ENCODE assay signal across 25 cellular contexts in the genomic region with DNA sequence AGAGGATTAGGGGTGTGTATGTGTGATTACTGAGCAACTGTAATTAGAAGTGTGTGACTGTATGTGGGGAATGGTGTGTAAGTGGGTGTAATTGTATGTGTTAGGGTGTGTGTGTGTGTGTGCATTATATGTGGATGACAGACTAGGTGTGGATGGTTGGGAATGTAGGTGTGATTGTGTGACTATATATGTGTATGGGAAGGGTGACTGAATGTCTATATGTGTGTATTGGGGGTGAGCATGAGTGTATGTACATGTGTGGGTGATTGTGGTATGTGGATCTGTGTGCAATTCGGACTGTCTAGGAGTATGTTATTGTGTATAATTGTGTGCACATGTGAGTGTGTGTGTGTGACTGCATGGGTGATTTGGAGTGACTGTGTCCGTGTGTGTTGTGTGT. TPM values are rescaled to one million over a fixed set of nuclear protein-coding genes. Genes with fewer than 3 reads are reported as not detected.
DNase-seq lines count a peak whose midpoint lies in the region; ATAC-seq, FAIRE-seq and TF ChIP-seq lines count a peak whose summit lies in the region.
"Had no signal": no experiment of that assay in that cellular context is flagged by ENCODE, and none has a peak within 500 bp of the region (broad histone marks: within the 10 kb centered on the region; RNA-seq: fewer than 3 reads in every experiment).

No MANE protein-coding gene starts in this region.

- H3K27me3 Mint-ChIP-seq in activated naive CD8-positive, alpha-beta T cell treated with anti-CD3 and anti-CD28 coated beads, Interleukin-2, amount 10 ng/mL, durations not matched to agents 7 days and 5 days: peaks cover 3% of the 10 kb centered on the region
- H3K27me3 Mint-ChIP-seq in activated naive CD8-positive, alpha-beta T cell treated with anti-CD3 and anti-CD28 coated beads for 36 hours: peaks cover 9% of the 10 kb centered on the region
- H3K27me3 Mint-ChIP-seq in neural crest cell (ENCODE audit: low read depth) (no peaks in the 10 kb centered on the region), natural killer cell (ENCODE audit: low read depth in 2 of 2) (no peaks in the 10 kb centered on the region)

- CTCF ChIA-PET in K562 (lab: Yijun Ruan, JAX; ENCODE audit: low intra/inter-chr PET ratio): no interaction called here

- intact Hi-C loops in K562 (cut with micrococcal nuclease) (no loop called here), natural killer cell (cut with micrococcal nuclease) (no loop called here), uterus (cut with DNase I; ENCODE audit: low total_unique reads) (no loop called here)

- no peaks in the 10 kb centered on the region for H3K27me3 ChIP-seq in K562 (ENCODE audit: control insufficient read depth in 2 of 2, insufficient read depth in 2 of 2, low read length in 2 of 2)
- no peaks in the 10 kb centered on the region for H3K27me3 ChIP-seq in uterus
- H3K27me3 ChIP-seq: SJSA1 had no signal

- TF ChIP-seq CTCF in K562 (IDR thresholded peaks at IDR 0.05 in 2 of 3, conservative IDR thresholded peaks at IDR 0.05 in 1 of 3; ENCODE audit: insufficient read depth in 2 of 3, low read depth in 1 of 3, low read length in 3 of 3) (no peak), neural crest cell (conservative IDR thresholded peaks at IDR 0.05) (no peak), natural killer cell (IDR thresholded peaks at IDR 0.05) (no peak), uterus (IDR thresholded peaks at IDR 0.05) (no peak)

- H3K27ac Mint-ChIP-seq in activated naive CD8-positive, alpha-beta T cell treated with anti-CD3 and anti-CD28 coated beads, Interleukin-2, amount 10 ng/mL, durations not matched to agents 7 days and 5 days: peak overlapping the region; percentile 40
- H3K27ac Mint-ChIP-seq in activated naive CD8-positive, alpha-beta T cell treated with anti-CD3 and anti-CD28 coated beads for 36 hours: no peak overlapping the region
- H3K27ac Mint-ChIP-seq in neural crest cell (ENCODE audit: unreplicated experiment): peak overlapping the region; percentile 30
- H3K27ac Mint-ChIP-seq in natural killer cell: no peak overlapping the region
- H3K27ac Mint-ChIP-seq: CD8-positive, alpha-beta T cell had no signal

- BruUV-seq in K562 (replicated peaks; lab: Mats Ljungman, UMichigan): no TSS peak

- in situ Hi-C loops in K562 (cut with MboI): no loop called here

- no peaks in the 10 kb centered on the region for H3K9me3 ChIP-seq in K562 (replicated peaks; ENCODE audit: control insufficient read depth, insufficient read depth, low read depth, low read length)
- no peaks in the 10 kb centered on the region for H3K9me3 ChIP-seq in uterus
- H3K9me3 ChIP-seq: SJSA1 had no signal

- TF ChIP-seq POLR2A in K562 (conservative IDR thresholded peaks at IDR 0.05) (0 out of 2 replicates have a peak, but pooled peaks have one; percentile 38), uterus (IDR thresholded peaks at IDR 0.05) (no peak)

- peaks cover 51 to 67% of the 10 kb centered on the region in 2 experiments for H3K4me1 ChIP-seq in K562 (replicated peaks in 1 of 2; ENCODE audit: control insufficient read depth in 2 of 2, insufficient read depth in 2 of 2, low read length in 2 of 2)
- H3K4me1 ChIP-seq in uterus: no peaks in the 10 kb centered on the region

- H3K9me1 ChIP-seq in K562 (ENCODE audit: control insufficient read depth, insufficient read depth, low read length): no peaks in the 10 kb centered on the region

- H4K20me1 ChIP-seq in K562 (replicated peaks; ENCODE audit: control insufficient read depth, insufficient read depth, low read length): no peaks in the 10 kb centered on the region

- TF ChIP-seq EP300 in K562 (IDR thresholded peaks at IDR 0.05; ENCODE audit: low read length): no peak

- H3K4me3 ChIP-seq in K562 (no peak overlapping the region), uterus (no peak overlapping the region)
- H3K4me3 ChIP-seq: SJSA1 had no signal

- H3K36me3 ChIP-seq in K562 (ENCODE audit: control insufficient read depth, insufficient read depth, low read length): peaks cover 66% of the 10 kb centered on the region
- H3K36me3 ChIP-seq in uterus: no peaks in the 10 kb centered on the region
- H3K36me3 ChIP-seq: SJSA1 had no signal

- DNase-seq in activated naive CD8-positive, alpha-beta T cell treated with anti-CD3 and anti-CD28 coated beads, Interleukin-2, amount 10 ng/mL, durations not matched to agents 7 days and 5 days: no peak
- DNase-seq in activated naive CD8-positive, alpha-beta T cell treated with anti-CD3 and anti-CD28 coated beads for 36 hours: no peak
- DNase-seq in K562 (ENCODE audit: extremely low read depth in 1 of 4, low spot score in 3 of 4) (no peak), neural crest cell (ENCODE audit: low read depth, low spot score) (no peak), natural killer cell (no peak), A172 (ENCODE audit: low spot score) (no peak), uterus (no peak)
- DNase-seq: AML-193; C1 segment of cervical spinal cord; Calu3; CD8-positive, alpha-beta T cell; DMS153; Karpas-422; MV-4-11; NCI-H1105 treated with DMSO at 0.1 percent for 48 hours; NCI-H2029 treated with DMSO at 0.1 percent for 48 hours; NCI-H2171; NCI-H345; NCI-H524; OCI-M1 had no signal

- peaks cover 85% of the 10 kb centered on the region for H3K79me2 ChIP-seq in K562 (ENCODE audit: control insufficient read depth, insufficient read depth, low read length)

- no peak for ATAC-seq in activated naive CD8-positive, alpha-beta T cell treated with anti-CD3 and anti-CD28 coated beads, Interleukin-2, amount 10 ng/mL, durations not matched to agents 7 days and 5 days (ENCODE audit: low read depth)
- no peak for ATAC-seq in K562
- no peak for ATAC-seq in natural killer cell
- ATAC-seq in GM19467 (IDR thresholded peaks at IDR 0.05; ENCODE audit: unreplicated experiment): no peak
- ATAC-seq: CD8-positive, alpha-beta T cell had no signal

- no peaks in the 10 kb centered on the region for H3K9me3 Mint-ChIP-seq in activated naive CD8-positive, alpha-beta T cell treated with anti-CD3 and anti-CD28 coated beads, Interleukin-2, amount 10 ng/mL, durations not matched to agents 7 days and 5 days
- H3K9me3 Mint-ChIP-seq in activated naive CD8-positive, alpha-beta T cell treated with anti-CD3 and anti-CD28 coated beads for 36 hours: no peaks in the 10 kb centered on the region
- H3K9me3 Mint-ChIP-seq in neural crest cell (no peaks in the 10 kb centered on the region), natural killer cell (no peaks in the 10 kb centered on the region)
- H3K9me3 Mint-ChIP-seq: CD8-positive, alpha-beta T cell; IgD-negative memory B cell had no signal

- POLR2A ChIA-PET in activated naive CD8-positive, alpha-beta T cell treated with anti-CD3 and anti-CD28 coated beads, Interleukin-2, amount 10 ng/mL, durations not matched to agents 7 days and 5 days (lab: Charles Lee): interaction anchor here (0.6 to 1.1 kb wide), 2 partner anchors 10 to 15 kb away, joined by 3 read pairs; no protein-coding TSS in a partner anchor
- POLR2A ChIA-PET in K562 (lab: Yijun Ruan, JAX): interaction anchor here (0.7 to 1.5 kb wide), 3 partner anchors 12 to 93 kb away, joined by 3 to 5 read pairs (median 3); no protein-coding TSS in a partner anchor

- no peak overlapping the region for H3K4me2 ChIP-seq in K562 (ENCODE audit: insufficient read depth, low read length)

- FAIRE-seq in K562 (lab: Jason Lieb, UNC): no peak
- FAIRE-seq: RCC 7860 had no signal

- H3K9ac ChIP-seq in K562 (ENCODE audit: insufficient read depth in 1 of 2, low read depth in 2 of 2, low read length in 2 of 2): 0 out of 4 replicates have a peak overlapping the region, but pooled peaks of 1 of the 2 experiments have one; percentile 19

- TF ChIP-seq RAD21 in K562 (CRISPR knock-in tag; conservative IDR thresholded peaks at IDR 0.05 in 1 of 2, IDR thresholded peaks at IDR 0.05 in 1 of 2): no peak

- no peaks in the 10 kb centered on the region for H3K36me3 Mint-ChIP-seq in activated naive CD8-positive, alpha-beta T cell treated with anti-CD3 and anti-CD28 coated beads, Interleukin-2, amount 10 ng/mL, durations not matched to agents 7 days and 5 days
- H3K36me3 Mint-ChIP-seq in activated naive CD8-positive, alpha-beta T cell treated with anti-CD3 and anti-CD28 coated beads for 36 hours: no peaks in the 10 kb centered on the region
- H3K36me3 Mint-ChIP-seq in neural crest cell (ENCODE audit: low read depth) (no peaks in the 10 kb centered on the region), natural killer cell (no peaks in the 10 kb centered on the region)
- H3K36me3 Mint-ChIP-seq: CD8-positive, alpha-beta T cell; IgD-negative memory B cell had no signal

- H3K27ac ChIP-seq in K562 (ENCODE audit: extremely low read depth, low read depth, low read length): peak overlapping the region; percentile 7; the same call in 1 of the 3 replicates
- no peak overlapping the region for H3K27ac ChIP-seq in uterus
- H3K27ac ChIP-seq: 22Rv1, SJSA1 had no signal

- H3K4me1 Mint-ChIP-seq in activated naive CD8-positive, alpha-beta T cell treated with anti-CD3 and anti-CD28 coated beads, Interleukin-2, amount 10 ng/mL, durations not matched to agents 7 days and 5 days: peaks cover 12% of the 10 kb centered on the region
- peaks cover 8% of the 10 kb centered on the region for H3K4me1 Mint-ChIP-seq in activated naive CD8-positive, alpha-beta T cell treated with anti-CD3 and anti-CD28 coated beads for 36 hours
- H3K4me1 Mint-ChIP-seq in neural crest cell (peaks cover 32% of the 10 kb centered on the region), natural killer cell (peaks cover 0 to 6% of the 10 kb centered on the region in 2 donors)

- H2AFZ ChIP-seq in K562 (ENCODE audit: low read depth, low read length): no peak overlapping the region

- H3K4me3 Mint-ChIP-seq in activated naive CD8-positive, alpha-beta T cell treated with anti-CD3 and anti-CD28 coated beads, Interleukin-2, amount 10 ng/mL, durations not matched to agents 7 days and 5 days: no peak overlapping the region
- H3K4me3 Mint-ChIP-seq in activated naive CD8-positive, alpha-beta T cell treated with anti-CD3 and anti-CD28 coated beads for 36 hours: no peak overlapping the region
- no peak overlapping the region for H3K4me3 Mint-ChIP-seq in neural crest cell
- no peak overlapping the region for H3K4me3 Mint-ChIP-seq in natural killer cell
- H3K4me3 Mint-ChIP-seq: CD8-positive, alpha-beta T cell; IgD-negative memory B cell had no signal

- 86% methylated on average over 2 of the region's 2 CpGs for WGBS in K562 (ENCODE audit: insufficient coverage, low coverage, missing lambda C conversion rate)

RNA-seq across cellular contexts. Expression of a gene that starts 43.2 kb away (rescaled TPM):
- under 1 TPM; 0.91 to 0.94 TPM for total RNA-seq in activated naive CD8-positive, alpha-beta T cell treated with anti-CD3 and anti-CD28 coated beads, Interleukin-2, amount 10 ng/mL, durations not matched to agents 7 days and 5 days
- total RNA-seq in activated naive CD8-positive, alpha-beta T cell treated with anti-CD3 and anti-CD28 coated beads for 36 hours: under 1 TPM; 0.04 to 0.10 TPM
- total RNA-seq in K562 (2011; cell fraction: chromatin; rRNA removed; ENCODE audit: low replicate concordance): 54.6 and 73.2 TPM in 2 replicates
- total RNA-seq in K562 (2011; cell fraction: nucleolus; rRNA removed): 34.3 and 36.4 TPM in 2 replicates
- total RNA-seq in K562 (2011; cell fraction: nucleoplasm; rRNA removed): 49.6 and 69.7 TPM in 2 replicates
- total RNA-seq in K562 (2014; rRNA removed) (11.3 and 14.5 TPM in 2 replicates), K562 (2014; rRNA removed; fragmentation: Illumina TruSeq; extraction: Trizol) (1.7 and 2.5 TPM in 2 replicates), K562 (2015; rRNA removed; fragmentation: Illumina TruSeq; extraction: Trizol) (3.7 and 4.1 TPM in 2 replicates), K562 (2021) (14.2 and 15.5 TPM in 2 replicates), neural crest cell (4.7 and 5.4 TPM in 2 replicates), natural killer cell (under 1 TPM; 0.07 to 0.38 (median 0.09) TPM), uterus (10 to 100 TPM in 3 of 4 donors, 1 to 10 TPM in 1; 9.4 to 30.1 (median 19.1) TPM)
- polyA plus RNA-seq in K562 (2011; rRNA removed) (5.3 and 9.2 TPM in 2 replicates), K562 (2014; fragmentation: Illumina TruSeq; extraction: Trizol) (1.1 and 1.4 TPM in 2 replicates), K562 (2014; fragmentation: Nextera tagmentation; extraction: Ambion mirVana) (under 1 TPM; 0.10 to 0.13 TPM), K562 (2014; rRNA removed) (4.6 and 6.9 TPM in 2 replicates)
- polyA plus RNA-seq in K562 (2011; cell fraction: cytosol; rRNA removed): 4.6 and 10.2 TPM in 2 replicates
- polyA plus RNA-seq in K562 (2011; cell fraction: nucleus; rRNA removed): 10.8 and 14.0 TPM in 2 replicates
- polyA plus RNA-seq in K562 (2012): 7.4 and 21.2 TPM in 2 replicates
- 7.7 and 9.1 TPM in 2 replicates for polyA minus RNA-seq in K562 (2011; rRNA and poly(A)+ RNA removed)
- 12.8 and 25.8 TPM in 2 replicates for polyA minus RNA-seq in K562 (2011; cell fraction: cytosol; rRNA and poly(A)+ RNA removed)
- 13.9 and 32.1 TPM in 2 replicates for polyA minus RNA-seq in K562 (2011; cell fraction: nucleus; rRNA and poly(A)+ RNA removed)
- total RNA-seq in A172 (2014; rRNA removed; shearing (Covaris generic)): 20.8 and 37.9 TPM in 2 replicates
- polyA plus RNA-seq: IgD-negative memory B cell had no signal

Comparison
In these comparisons a context has a peak if more than half of its experiments do, and no peak if none do; other contexts are left out.
1. H3K27ac Mint-ChIP-seq: peak in activated naive CD8-positive, alpha-beta T cell treated with anti-CD3 and anti-CD28 coated beads, Interleukin-2, amount 10 ng/mL, durations not matched to agents 7 days and 5 days (single experiment) and neural crest cell (single experiment); none in activated naive CD8-positive, alpha-beta T cell treated with anti-CD3 and anti-CD28 coated beads for 36 hours (single experiment) and natural killer cell (0 of 2).